ENCODE assay signal across 9 cellular contexts in the genomic region with DNA sequence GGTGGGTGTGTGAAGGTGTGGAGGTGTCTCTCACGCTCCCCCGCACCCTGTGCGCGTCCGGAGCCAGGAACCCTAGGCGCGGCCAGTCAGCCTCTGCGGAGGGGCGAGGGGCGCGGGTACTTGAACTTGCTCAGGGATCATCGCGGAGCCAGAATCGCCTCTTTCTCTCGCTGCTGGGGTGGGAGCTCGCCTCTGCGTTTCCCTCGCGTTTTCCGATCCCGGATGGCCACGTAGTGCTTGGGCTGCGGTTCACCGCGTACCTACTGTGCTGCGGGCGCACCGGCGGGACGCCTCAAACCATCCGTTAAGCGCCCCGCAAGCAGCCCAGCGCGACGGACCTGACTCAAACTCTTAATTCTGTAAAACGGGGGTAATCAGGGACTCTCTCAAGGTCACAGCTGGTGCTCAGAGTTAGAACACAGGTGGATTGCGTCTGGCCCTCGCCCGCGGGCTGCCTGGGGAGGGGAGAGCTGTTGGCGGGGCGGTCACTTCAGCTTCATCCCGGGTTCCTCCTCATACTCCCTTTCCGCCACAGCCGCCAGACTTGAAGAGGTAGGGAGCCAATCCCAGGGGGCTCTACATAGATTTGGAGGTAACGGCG.
DNase-seq lines count a peak whose midpoint lies in the region; TF ChIP-seq lines count a peak whose summit lies in the region.
"Had no signal": no experiment of that assay in that cellular context is flagged by ENCODE, and none has a peak within 500 bp of the region (broad histone marks: within the 10 kb centered on the region; RNA-seq: fewer than 3 reads in every experiment).

No MANE protein-coding gene starts in this region.

- in situ Hi-C loops in GM13976 (cut with MboI; ENCODE audit: low sequenced_read_pairs, unreplicated experiment), result no loop called here

- H3K27me3 ChIP-seq in HUES6 (ENCODE audit: control insufficient read depth, insufficient read depth, low read length) (peaks cover 69% of the 10 kb centered on the region), duodenal mucosa (ENCODE audit: control insufficient read depth in 1 of 2, insufficient read depth in 2 of 2, low read length in 2 of 2) (peaks cover 32 to 49% of the 10 kb centered on the region in 2 donors), muscle layer of duodenum (ENCODE audit: low read depth, low read length) (peaks cover 20% of the 10 kb centered on the region)

- no peaks in the 10 kb centered on the region for H3K9me3 ChIP-seq in HUES6 (ENCODE audit: control insufficient read depth, insufficient read depth, low read depth, low read length)
- no peaks in the 10 kb centered on the region for H3K9me3 ChIP-seq in duodenal mucosa (ENCODE audit: control insufficient read depth in 1 of 2, low read length in 2 of 2)
- H3K9me3 ChIP-seq in muscle layer of duodenum (ENCODE audit: control insufficient read depth in 1 of 2, low read length in 2 of 2), result no peaks in the 10 kb centered on the region
- H3K9me3 ChIP-seq: neutrophil had no signal

- no peaks in the 10 kb centered on the region for H3K36me3 ChIP-seq in HUES6 (ENCODE audit: control insufficient read depth, insufficient read depth, low read length)
- H3K36me3 ChIP-seq in duodenal mucosa (ENCODE audit: control insufficient read depth in 1 of 2, insufficient read depth in 2 of 2, low read length in 2 of 2), result no peaks in the 10 kb centered on the region
- no peaks in the 10 kb centered on the region for H3K36me3 ChIP-seq in muscle layer of duodenum (ENCODE audit: control insufficient read depth in 1 of 2, insufficient read depth in 2 of 2, low read length in 2 of 2)
- H3K36me3 ChIP-seq: neutrophil had no signal

- peak; percentile 24 for DNase-seq in GM13976 (ENCODE audit: low spot score)
- DNase-seq in NCI-H2171 treated with DMSO at 0.1 percent for 48 hours (lab: John Stamatoyannopoulos, UW), result no peak
- no peak for DNase-seq in stimulated activated CD8-positive, alpha-beta memory T cell treated with anti-CD3 and anti-CD28 coated beads, Interleukin-4, amount 100 ng/mL, for 48 hours
- DNase-seq in stimulated activated naive CD4-positive, alpha-beta T cell treated with Interleukin-2 at 50 U/mL for 16 hours (lab: John Stamatoyannopoulos, UW), result no peak
- DNase-seq in dedifferentiated amniotic fluid mesenchymal stem cell (ENCODE audit: extremely low spot score), result no peak

- H3K4me3 ChIP-seq in HUES6 (ENCODE audit: low read depth, low read length) (peak overlapping the region; percentile 86), duodenal mucosa (ENCODE audit: low read depth in 1 of 2, low read length in 2 of 2) (peak overlapping the region; percentile 63 to 73), muscle layer of duodenum (ENCODE audit: low read depth in 1 of 2, low read length in 2 of 2) (peak overlapping the region; percentile 57 to 77)

- no peak for TF ChIP-seq CTCF in GM13976 (IDR thresholded peaks at IDR 0.05; ENCODE audit: borderline replicate concordance, control extremely low read depth, extremely low read depth, insufficient read depth, missing control alignments)

- H3K4me1 ChIP-seq in HUES6 (ENCODE audit: control insufficient read depth, insufficient read depth, low read length), result peaks cover 11% of the 10 kb centered on the region; the same call in 1 of the 2 replicates
- peaks cover 11 to 14% of the 10 kb centered on the region in 2 donors for H3K4me1 ChIP-seq in duodenal mucosa (ENCODE audit: control insufficient read depth in 1 of 2, insufficient read depth in 2 of 2, low read length in 2 of 2)
- H3K4me1 ChIP-seq in muscle layer of duodenum (ENCODE audit: control insufficient read depth in 1 of 2, insufficient read depth in 2 of 2, low read length in 2 of 2), result peaks cover 0 to 23% of the 10 kb centered on the region in 2 donors

- H3K9ac ChIP-seq in HUES6 (ENCODE audit: low read length), result peak overlapping the region; percentile 45
- peak overlapping the region; percentile 21 to 27 for H3K9ac ChIP-seq in duodenal mucosa (ENCODE audit: low read depth in 1 of 2, low read length in 2 of 2)

- H3K27ac ChIP-seq in HUES6 (ENCODE audit: low read depth, low read length) (no peak overlapping the region), duodenal mucosa (ENCODE audit: low read depth, low read length) (no peak overlapping the region), muscle layer of duodenum (ENCODE audit: low read length) (no peak overlapping the region)
- H3K27ac ChIP-seq: neutrophil had no signal
